ENCODE assay signal across 16 cellular contexts in genomic region chr14:59208224-59208814, GRCh38. TPM values are rescaled to one million over a fixed set of nuclear protein-coding genes. Genes with fewer than 3 reads are reported as not detected.
DNase-seq lines count a peak whose midpoint lies in the region; ATAC-seq and TF ChIP-seq lines count a peak whose summit lies in the region.
"Had no signal": no experiment of that assay in that cellular context is flagged by ENCODE, and none has a peak within 500 bp of the region (broad histone marks: within the 10 kb centered on the region; RNA-seq: fewer than 3 reads in every experiment).

No MANE protein-coding gene starts in this region.

- H3K36me3 ChIP-seq in SK-N-SH (replicated peaks in 1 of 2; ENCODE audit: control insufficient read depth in 1 of 2, insufficient read depth in 2 of 2, low read length in 1 of 2) (no peaks in the 10 kb centered on the region), Karpas-422 (ENCODE audit: insufficient read depth, low read length) (no peaks in the 10 kb centered on the region)
- H3K36me3 ChIP-seq: lower lobe of right lung had no signal

- H3K9me2 ChIP-seq in SK-N-SH = no peaks in the 10 kb centered on the region
- H3K9me2 ChIP-seq in Karpas-422 (replicated peaks; ENCODE audit: insufficient read depth, low read length) = no peaks in the 10 kb centered on the region

- CTCF ChIA-PET in SK-N-SH (lab: Yijun Ruan, JAX) = no interaction called here
- CTCF ChIA-PET in activated CD4-positive, alpha-beta memory T cell treated with anti-CD3 and anti-CD28 coated beads for 36 hours (lab: Charles Lee) = no interaction called here

- no peak for ATAC-seq in HG03025 (IDR thresholded peaks at IDR 0.05; ENCODE audit: low FRiP score, unreplicated experiment)
- ATAC-seq: lower lobe of right lung, psoas muscle had no signal

- H3K4me2 ChIP-seq in SK-N-SH (no peak overlapping the region), Karpas-422 (ENCODE audit: low read depth, low read length, poor library complexity, severe bottlenecking) (no peak overlapping the region)

- POLR2A ChIA-PET in SK-N-SH (lab: Yijun Ruan, JAX) = no interaction called here
- POLR2A ChIA-PET in activated CD4-positive, alpha-beta memory T cell treated with anti-CD3 and anti-CD28 coated beads for 36 hours (lab: Charles Lee) = no interaction called here

- H3K27ac ChIP-seq in SK-N-SH (ENCODE audit: low read depth in 2 of 2, low read length in 1 of 2) (peak overlapping the region in 1 of 2 experiments; percentile 39; a peak in 2 of 4 replicates), coronary artery (peak overlapping the region in 1 of 2 donors; percentile 74), Karpas-422 (ENCODE audit: low read length) (no peak overlapping the region)
- H3K27ac ChIP-seq: lower lobe of right lung, psoas muscle, SK-N-MC had no signal

- intact Hi-C loops in activated CD4-positive, alpha-beta memory T cell treated with anti-CD3 and anti-CD28 coated beads for 36 hours (cut with micrococcal nuclease) = no loop called here

- TF ChIP-seq EP300 in SK-N-SH (IDR thresholded peaks at IDR 0.05; ENCODE audit: borderline replicate concordance in 1 of 2, low read depth in 1 of 2, low read length in 1 of 2) = no peak

- H3K27ac Mint-ChIP-seq in activated CD4-positive, alpha-beta memory T cell treated with anti-CD3 and anti-CD28 coated beads for 36 hours = no peak overlapping the region
- H3K27ac Mint-ChIP-seq: activated naive CD4-positive, alpha-beta T cell treated with anti-CD3 and anti-CD28 coated beads, Interleukin-2, amount 10 ng/mL, durations not matched to agents 7 days and 5 days; B cell had no signal

- H3K9me3 ChIP-seq in SK-N-SH (no peaks in the 10 kb centered on the region), Karpas-422 (ENCODE audit: low read length) (no peaks in the 10 kb centered on the region)
- H3K9me3 ChIP-seq: lower lobe of right lung, psoas muscle had no signal

- H3K4me3 Mint-ChIP-seq in activated CD4-positive, alpha-beta memory T cell treated with anti-CD3 and anti-CD28 coated beads for 36 hours = no peak overlapping the region
- H3K4me3 Mint-ChIP-seq: activated naive CD4-positive, alpha-beta T cell treated with anti-CD3 and anti-CD28 coated beads, Interleukin-2, amount 10 ng/mL, durations not matched to agents 7 days and 5 days; B cell had no signal

- no peak overlapping the region for H3K9ac ChIP-seq in SK-N-SH
- no peak overlapping the region for H3K9ac ChIP-seq in Karpas-422 (ENCODE audit: low read length)

- peaks cover 6% of the 10 kb centered on the region for H3F3A ChIP-seq in SK-N-SH (replicated peaks; ENCODE audit: insufficient read depth)

- H3K4me1 Mint-ChIP-seq in activated CD4-positive, alpha-beta memory T cell treated with anti-CD3 and anti-CD28 coated beads for 36 hours (ENCODE audit: low read depth) = peaks cover 1% of the 10 kb centered on the region
- H3K4me1 Mint-ChIP-seq: activated naive CD4-positive, alpha-beta T cell treated with anti-CD3 and anti-CD28 coated beads, Interleukin-2, amount 10 ng/mL, durations not matched to agents 7 days and 5 days had no signal

- WGBS in SK-N-SH (ENCODE audit: low lambda C conversion rate) = 75% methylated on average over 6 of the region's 6 CpGs

- H3K36me3 Mint-ChIP-seq in activated CD4-positive, alpha-beta memory T cell treated with anti-CD3 and anti-CD28 coated beads for 36 hours = peaks cover 2% of the 10 kb centered on the region
- H3K36me3 Mint-ChIP-seq: activated naive CD4-positive, alpha-beta T cell treated with anti-CD3 and anti-CD28 coated beads, Interleukin-2, amount 10 ng/mL, durations not matched to agents 7 days and 5 days had no signal

- peaks cover 28% of the 10 kb centered on the region for H3K79me2 ChIP-seq in SK-N-SH (ENCODE audit: insufficient read depth)
- peaks cover 8% of the 10 kb centered on the region; the same call in 1 of the 2 replicates for H3K79me2 ChIP-seq in Karpas-422 (ENCODE audit: low read length)

- H3K27me3 Mint-ChIP-seq in activated CD4-positive, alpha-beta memory T cell treated with anti-CD3 and anti-CD28 coated beads for 36 hours = no peaks in the 10 kb centered on the region
- H3K27me3 Mint-ChIP-seq: activated naive CD4-positive, alpha-beta T cell treated with anti-CD3 and anti-CD28 coated beads, Interleukin-2, amount 10 ng/mL, durations not matched to agents 7 days and 5 days; B cell had no signal

- TF ChIP-seq CTCF in SK-N-SH (IDR thresholded peaks at IDR 0.05) (no peak), foreskin fibroblast (IDR thresholded peaks at IDR 0.05; ENCODE audit: low read depth, low read length) (no peak), coronary artery (IDR thresholded peaks at IDR 0.05) (no peak)

- no peaks in the 10 kb centered on the region for H4K20me1 ChIP-seq in SK-N-SH (ENCODE audit: insufficient read depth)
- peaks cover 27% of the 10 kb centered on the region for H4K20me1 ChIP-seq in Karpas-422 (ENCODE audit: insufficient read depth, low read depth, low read length)

- H2AFZ ChIP-seq in SK-N-SH (ENCODE audit: low read depth) = no peak overlapping the region
- no peak overlapping the region for H2AFZ ChIP-seq in Karpas-422 (ENCODE audit: low read length)

- peaks cover 3 to 5% of the 10 kb centered on the region in 2 experiments; a peak in 2 of 4 replicates for H3K4me1 ChIP-seq in SK-N-SH (ENCODE audit: control insufficient read depth in 1 of 2, insufficient read depth in 2 of 2, low read depth in 1 of 2, low read length in 1 of 2)
- H3K4me1 ChIP-seq in Karpas-422 (ENCODE audit: low read length) = no peaks in the 10 kb centered on the region; the same call in 1 of the 2 replicates

- no peaks in the 10 kb centered on the region for H3K9me3 Mint-ChIP-seq in activated CD4-positive, alpha-beta memory T cell treated with anti-CD3 and anti-CD28 coated beads for 36 hours
- H3K9me3 Mint-ChIP-seq: activated naive CD4-positive, alpha-beta T cell treated with anti-CD3 and anti-CD28 coated beads, Interleukin-2, amount 10 ng/mL, durations not matched to agents 7 days and 5 days had no signal

- H3K27me3 ChIP-seq in SK-N-SH (ENCODE audit: insufficient read depth) (no peaks in the 10 kb centered on the region), Karpas-422 (ENCODE audit: low read length) (no peaks in the 10 kb centered on the region)

- H3K4me3 ChIP-seq in SK-N-SH (ENCODE audit: low read depth in 2 of 2, low read length in 1 of 2) (no peak overlapping the region), foreskin fibroblast (ENCODE audit: low read depth in 1 of 2, low read length in 2 of 2) (no peak overlapping the region), coronary artery (no peak overlapping the region), Karpas-422 (ENCODE audit: low read length) (no peak overlapping the region)
- H3K4me3 ChIP-seq: lower lobe of right lung, psoas muscle, SK-N-MC had no signal

- no peak for TF ChIP-seq RAD21 in SK-N-SH (IDR thresholded peaks at IDR 0.05; ENCODE audit: low read length)

- DNase-seq in AG08396 (ENCODE audit: low spot score) (peak; percentile 74), HCEC 1CT (peak; percentile 87), SK-N-SH (no peak), foreskin fibroblast (peak; percentile 9 to 39), coronary artery (ENCODE audit: low spot score) (no peak), Karpas-422 (no peak)
- DNase-seq in activated CD4-positive, alpha-beta memory T cell treated with anti-CD3 and anti-CD28 coated beads for 36 hours = no peak
- DNase-seq: activated naive CD4-positive, alpha-beta T cell treated with anti-CD3 and anti-CD28 coated beads, Interleukin-2, amount 10 ng/mL, durations not matched to agents 7 days and 5 days; glutamatergic neuron; lower lobe of right lung; NCI-H1436 treated with DMSO at 0.1 percent for 48 hours; NCI-H748 treated with DMSO at 0.1 percent for 48 hours; psoas muscle had no signal

TF ChIP-seq in SK-N-SH, 30 proteins besides CTCF, POLR2A, EP300 and RAD21 (continues in another document):
- TF ChIP-seq, protein P1, sequence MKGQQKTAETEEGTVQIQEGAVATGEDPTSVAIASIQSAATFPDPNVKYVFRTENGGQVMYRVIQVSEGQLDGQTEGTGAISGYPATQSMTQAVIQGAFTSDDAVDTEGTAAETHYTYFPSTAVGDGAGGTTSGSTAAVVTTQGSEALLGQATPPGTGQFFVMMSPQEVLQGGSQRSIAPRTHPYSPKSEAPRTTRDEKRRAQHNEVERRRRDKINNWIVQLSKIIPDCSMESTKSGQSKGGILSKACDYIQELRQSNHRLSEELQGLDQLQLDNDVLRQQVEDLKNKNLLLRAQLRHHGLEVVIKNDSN (IDR thresholded peaks at IDR 0.05; ENCODE audit: borderline replicate concordance, low read depth) = no peak
- TF ChIP-seq JUND (IDR thresholded peaks at IDR 0.05) = peak; percentile 36; the same call in 1 of the 2 replicates
- TF ChIP-seq NRF1 (IDR thresholded peaks at IDR 0.05; ENCODE audit: low read depth, low read length) = no peak
- peak; percentile 48; the same call in 1 of the 2 replicates for TF ChIP-seq FOSL2 (IDR thresholded peaks at IDR 0.05; ENCODE audit: borderline replicate concordance, low read depth)

RNA-seq across cellular contexts. Expression of gene DAAM1, which starts 19.9 kb away (rescaled TPM):
- polyA plus RNA-seq in SK-N-SH (2012; rRNA removed) = 5.1 and 5.5 TPM in 2 replicates
- polyA plus RNA-seq in SK-N-SH (2012; cell fraction: cytosol; rRNA removed) = 5.0 and 10.1 TPM in 2 replicates
- polyA plus RNA-seq in SK-N-SH (2012; cell fraction: nucleus; rRNA removed) = 7.0 and 10.8 TPM in 2 replicates
- 10 to 100 TPM in 1 of 2 experiments, 1 to 10 TPM in 1; 8.3 to 10.5 TPM for total RNA-seq in activated CD4-positive, alpha-beta memory T cell treated with anti-CD3 and anti-CD28 coated beads for 36 hours
- total RNA-seq in Karpas-422 (2014; rRNA removed; shearing (Covaris generic); ENCODE audit: low replicate concordance) = 25.9 and 43.8 TPM in 2 replicates

Comparison
In these comparisons a context has a peak if more than half of its experiments do, and no peak if none do; other contexts are left out.
1. DNase-seq: peak in AG08396 (single experiment), HCEC 1CT (single experiment) and foreskin fibroblast (2 of 2); none in SK-N-SH (single experiment), coronary artery (single experiment), activated CD4-positive, alpha-beta memory T cell treated with anti-CD3 and anti-CD28 coated beads for 36 hours (single experiment) and Karpas-422 (single experiment).